ENCODE assay signal across 8 cellular contexts in genomic region chr18:59957957-59958356, GRCh38. TPM values are rescaled to one million over a fixed set of nuclear protein-coding genes. Genes with fewer than 3 reads are reported as not detected.
DNase-seq lines count a peak whose midpoint lies in the region; ATAC-seq lines count a peak whose summit lies in the region.

No MANE protein-coding gene starts in this region.

- intact Hi-C loops in left colon (cut with DNase I, micrococcal nuclease) = no loop called here

- ATAC-seq in GM21619 (IDR thresholded peaks at IDR 0.05; ENCODE audit: unreplicated experiment) (peak; percentile 27), left colon (peak; percentile 65), HG03175 (IDR thresholded peaks at IDR 0.05; ENCODE audit: unreplicated experiment) (no peak)

- DNase-seq in COLO829 (ENCODE audit: low spot score) (peak; percentile 3), NCI-H1417 (lab: John Stamatoyannopoulos, UW) (peak; percentile 90 to 100 (median 97)), SW 1271 (lab: John Stamatoyannopoulos, UW) (peak; percentile 17 to 37), left colon (peak; percentile 46 to 66)
- no peak for DNase-seq in activated naive CD4-positive, alpha-beta T cell (lab: John Stamatoyannopoulos, UW)
- DNase-seq in activated effector memory CD4-positive, alpha-beta T cell treated with anti-CD3 and anti-CD28 coated beads, Interleukin-2, amount 50 U/mL, for 16 hours = no peak

RNA-seq across cellular contexts. Expression of gene PMAIP1, which starts 58.2 kb away (rescaled TPM):
- total RNA-seq in left colon = 1 to 10 TPM; 1.8 to 2.6 TPM

Comparison
In these comparisons a context has a peak if more than half of its experiments do, and no peak if none do; other contexts are left out.
1. DNase-seq: peak in COLO829 (single experiment), NCI-H1417 (3 of 3), SW 1271 (2 of 2) and left colon (2 of 2); none in activated naive CD4-positive, alpha-beta T cell (0 of 4) and activated effector memory CD4-positive, alpha-beta T cell treated with anti-CD3 and anti-CD28 coated beads, Interleukin-2, amount 50 U/mL, for 16 hours (single experiment).